ENCODE assay signal across 9 cellular contexts in the genomic region with DNA sequence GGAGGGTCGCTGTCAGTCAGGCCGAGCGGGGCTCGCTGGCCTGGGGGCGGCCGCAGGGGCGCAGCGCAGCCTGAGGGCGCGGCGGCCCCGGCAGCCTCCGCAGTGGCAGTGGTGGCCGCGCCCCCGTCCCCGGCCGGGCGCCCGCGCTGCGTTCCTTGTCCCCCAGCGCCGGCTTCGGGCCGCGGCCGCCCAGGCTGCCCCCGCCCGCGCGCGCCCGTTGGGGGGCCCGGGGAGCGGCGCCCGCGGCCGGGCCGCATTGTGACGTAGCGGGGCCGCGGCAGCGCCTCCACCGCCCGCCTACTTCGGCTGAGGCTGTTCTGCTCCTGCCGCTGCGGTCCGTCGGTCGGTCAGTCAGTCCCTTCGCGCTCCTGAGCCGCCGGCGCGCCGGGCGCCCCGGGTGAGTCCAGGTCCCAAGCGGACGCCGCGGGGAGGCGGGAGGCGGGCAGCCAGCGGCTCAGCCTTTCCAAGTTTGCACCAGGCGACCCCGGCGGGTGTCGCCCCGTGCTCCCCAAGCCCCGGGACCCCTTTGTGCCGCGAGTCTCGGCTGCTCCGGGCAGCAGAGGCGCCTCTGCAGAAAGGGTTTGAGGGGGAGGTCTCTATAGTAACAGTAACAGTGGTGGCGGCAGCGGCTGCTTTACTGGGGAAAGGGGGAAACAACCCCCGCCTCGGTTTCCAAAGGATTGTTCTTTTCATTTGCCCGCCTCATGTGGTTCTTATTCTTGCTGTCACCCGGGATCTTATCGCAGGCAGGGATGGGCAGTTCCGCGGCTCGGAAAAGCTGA. TPM values are rescaled to one million over a fixed set of nuclear protein-coding genes. Genes with fewer than 3 reads are reported as not detected.
DNase-seq lines count a peak whose midpoint lies in the region; ATAC-seq and TF ChIP-seq lines count a peak whose summit lies in the region.
"Had no signal": no experiment of that assay in that cellular context is flagged by ENCODE, and none has a peak within 500 bp of the region (broad histone marks: within the 10 kb centered on the region; RNA-seq: fewer than 3 reads in every experiment).

TSS of gene SNCAIP (plus strand) at position 350 of the 782 bp plus-strand sequence. CDS start 78,898 bp downstream, outside the sequence.

- ATAC-seq in upper lobe of right lung = peak; percentile 80

- H3K27ac ChIP-seq in HEK293 (ENCODE audit: extremely low read depth, low read depth, low read length) = peak within 1 kb of the TSS; percentile 66; the same call in 1 of the 2 replicates
- no peak within 1 kb of the TSS for H3K27ac ChIP-seq in RWPE1
- H3K27ac ChIP-seq in upper lobe of right lung = no peak within 1 kb of the TSS
- H3K27ac ChIP-seq: VCaP had no signal

- no peaks in the 10 kb centered on the region for H3K36me3 ChIP-seq in HEK293 (ENCODE audit: control insufficient read depth in 2 of 2, insufficient read depth in 1 of 2, low read length in 2 of 2)
- H3K36me3 ChIP-seq in upper lobe of right lung = no peaks in the 10 kb centered on the region

- peaks cover 42% of the 10 kb centered on the region for H3K27me3 ChIP-seq in upper lobe of right lung

- peaks cover 7% of the 10 kb centered on the region for H3K36me3 Mint-ChIP-seq in mesothelial cell of epicardium

- TF ChIP-seq POLR2A in erythroblast (IDR thresholded peaks at IDR 0.05; ENCODE audit: low read length) = no peak

- CTCF ChIA-PET in HEK293 (lab: Yijun Ruan, JAX) (no interaction called here), RWPE1 (lab: Yijun Ruan, JAX) (interaction anchor here (0.5 kb wide), 1 partner anchor 17 kb away, joined by 5 read pairs; no protein-coding TSS in a partner anchor)

- no peaks in the 10 kb centered on the region for H3K9me3 Mint-ChIP-seq in mesothelial cell of epicardium

- no peak for TF ChIP-seq CTCF in GM12875 (IDR thresholded peaks at IDR 0.05; ENCODE audit: borderline replicate concordance, insufficient read depth, low read depth, low read length)
- 0 out of 2 replicates have a peak, but pooled peaks have one; percentile 15 for TF ChIP-seq CTCF in HEK293 (tag by site-specific recombination; IDR thresholded peaks at IDR 0.05)
- TF ChIP-seq CTCF in RWPE1 (conservative IDR thresholded peaks at IDR 0.05; ENCODE audit: low read depth) = no peak
- no peak for TF ChIP-seq CTCF in mesothelial cell of epicardium (IDR thresholded peaks at IDR 0.05; ENCODE audit: unreplicated experiment)
- TF ChIP-seq CTCF in upper lobe of right lung (IDR thresholded peaks at IDR 0.05) = no peak

- POLR2A ChIA-PET in HEK293 (lab: Yijun Ruan, JAX) = no interaction called here
- POLR2A ChIA-PET in RWPE1 (lab: Yijun Ruan, JAX; ENCODE audit: low non-redundant PET) = no interaction called here

- intact Hi-C loops in upper lobe of right lung (cut with DNase I) = no loop called here

- H3K4me1 Mint-ChIP-seq in mesothelial cell of epicardium = peaks cover 53% of the 10 kb centered on the region

- DNase-seq in RWPE1 (ENCODE audit: low spot score) (peak; percentile 43), erythroblast (lab: John Stamatoyannopoulos, UW) (peak; percentile 50 to 67), mesothelial cell of epicardium (ENCODE audit: low spot score in 2 of 2, unreplicated experiment in 2 of 2) (peak; percentile 35 to 72), upper lobe of right lung (peak; percentile 75), GDM1 (lab: John Stamatoyannopoulos, UW) (no peak)
- DNase-seq in activated CD4-positive, alpha-beta T cell treated with anti-CD3 and anti-CD28 coated beads for 4 hours = no peak

- H3K9me3 ChIP-seq in HEK293 (ENCODE audit: control insufficient read depth, insufficient read depth, low read depth, low read length) = no peaks in the 10 kb centered on the region
- H3K9me3 ChIP-seq in upper lobe of right lung = no peaks in the 10 kb centered on the region

- H3K4me3 ChIP-seq in GM12875 (ENCODE audit: low read depth, low read length) (peak within 1 kb of the TSS; percentile 83), HEK293 (ENCODE audit: low read depth, low read length) (peak within 1 kb of the TSS; percentile 63), upper lobe of right lung (peak within 1 kb of the TSS; percentile 58)

- H3K4me3 Mint-ChIP-seq in mesothelial cell of epicardium = peak within 1 kb of the TSS; percentile 96

- H3K27ac Mint-ChIP-seq in mesothelial cell of epicardium = peak within 1 kb of the TSS; percentile 97

- H3K4me1 ChIP-seq in HEK293 (ENCODE audit: control insufficient read depth, insufficient read depth, low read length) = peaks cover 6% of the 10 kb centered on the region; the same call in 1 of the 2 replicates
- H3K4me1 ChIP-seq in upper lobe of right lung = peaks cover 6% of the 10 kb centered on the region

- no peaks in the 10 kb centered on the region for H3K27me3 Mint-ChIP-seq in mesothelial cell of epicardium (ENCODE audit: low read depth)

TF ChIP-seq in HEK293, 187 proteins besides CTCF, POLR2A, EP300 and RAD21 (continues in another document):
- TF ChIP-seq ZNF544 (tag by site-specific recombination; IDR thresholded peaks at IDR 0.05) (no peak), ZNF114 (tag by site-specific recombination; IDR thresholded peaks at IDR 0.05) (no peak), GFI1B (tag by site-specific recombination; IDR thresholded peaks at IDR 0.05) (no peak), ZNF350 (tag by site-specific recombination; IDR thresholded peaks at IDR 0.05) (no peak), ZBTB10 (tag by site-specific recombination; IDR thresholded peaks at IDR 0.05) (0 out of 2 replicates have a peak, but pooled peaks have one; percentile 19), ZFP41 (tag by site-specific recombination; IDR thresholded peaks at IDR 0.05; ENCODE audit: borderline replicate concordance) (no peak), ZNF580 (tag by site-specific recombination; IDR thresholded peaks at IDR 0.05) (no peak), KLF17 (tag by site-specific recombination; IDR thresholded peaks at IDR 0.05) (no peak), ZNF335 (tag by site-specific recombination; conservative IDR thresholded peaks at IDR 0.05) (peak; percentile 82), AEBP2 (tag by site-specific recombination; IDR thresholded peaks at IDR 0.05; ENCODE audit: borderline replicate concordance) (no peak), ZBTB21 (tag by site-specific recombination; IDR thresholded peaks at IDR 0.05) (no peak), SALL2 (tag by site-specific recombination; IDR thresholded peaks at IDR 0.05; ENCODE audit: borderline replicate concordance) (no peak)

RNA-seq across cellular contexts. Expression of gene SNCAIP, which starts in this region (rescaled TPM):
- total RNA-seq in mesothelial cell of epicardium (102 to 113 TPM (median 109 TPM) in 3 replicates), upper lobe of right lung (4.0 TPM)

Comparison
In these comparisons a context has a peak if more than half of its experiments do, and no peak if none do; other contexts are left out.
1. RNA of gene SNCAIP (total RNA-seq): 102 to 113 TPM in mesothelial cell of epicardium; 4.0 TPM in upper lobe of right lung (single experiment); every median in the first group is over 10 times any median in the second.
2. DNase-seq: peak in RWPE1 (single experiment), erythroblast (2 of 2), mesothelial cell of epicardium (2 of 2) and upper lobe of right lung (single experiment); none in GDM1 (single experiment) and activated CD4-positive, alpha-beta T cell treated with anti-CD3 and anti-CD28 coated beads for 4 hours (0 of 2).
3. Peak in every context shown above with its lines, with median percentiles within 50 percentile points of each other: H3K4me3 ChIP-seq.